In genomic region chr17:17605747-17606083, GRCh38 we compare ENCODE assay signal across 15 cellular contexts. TPM values are rescaled to one million over a fixed set of nuclear protein-coding genes. Genes with fewer than 3 reads are reported as not detected.
DNase-seq lines count a peak whose midpoint lies in the region; ATAC-seq and TF ChIP-seq lines count a peak whose summit lies in the region.
"Had no signal": no experiment of that assay in that cellular context is flagged by ENCODE, and none has a peak within 500 bp of the region (broad histone marks: within the 10 kb centered on the region; RNA-seq: fewer than 3 reads in every experiment).

No MANE protein-coding gene starts in this region.

- TF ChIP-seq CTCF in AG04450 (IDR thresholded peaks at IDR 0.05; ENCODE audit: low read depth, low read length) = no peak
- TF ChIP-seq CTCF in astrocyte of the cerebellum (IDR thresholded peaks at IDR 0.05; ENCODE audit: low read depth, low read length, missing control alignments) = no peak

- DNase-seq in AG04450 (ENCODE audit: low read depth, low spot score) = peak; percentile 16
- DNase-seq in EL = peak; percentile 67
- DNase-seq in astrocyte of the cerebellum (ENCODE audit: low read depth) = peak; percentile 23
- peak; percentile 67 for DNase-seq in iris pigment epithelial cell (ENCODE audit: low read depth)
- DNase-seq in activated CD8-positive, alpha-beta memory T cell treated with anti-CD3 and anti-CD28 coated beads, Interleukin-2, amount 50 U/mL, for 4 hours = no peak
- DNase-seq in SIG-M5 (lab: John Stamatoyannopoulos, UW) = no peak
- DNase-seq: activated CD8-positive, alpha-beta memory T cell treated with anti-CD3 and anti-CD28 coated beads, Interleukin-2, amount 50 U/mL, for 48 hours; C1 segment of cervical spinal cord; H7; NCI-H1092; stimulated activated CD4-positive, alpha-beta T cell treated with anti-CD3 and anti-CD28 coated beads, Interleukin-2, amount 100 ng/mL, for 24 hours had no signal

- H3K27me3 Mint-ChIP-seq in stimulated activated memory B cell treated with anti-CD40 and anti-IgM and Interleukin-4, amounts not matched to agents 10 μg/mL and 1 μg/mL and 100 μg/mL, for 72 hours = peaks cover 15% of the 10 kb centered on the region
- H3K27me3 Mint-ChIP-seq: activated naive CD8-positive, alpha-beta T cell had no signal

- no peaks in the 10 kb centered on the region for H3K4me1 Mint-ChIP-seq in stimulated activated memory B cell treated with anti-CD40 and anti-IgM and Interleukin-4, amounts not matched to agents 10 μg/mL and 1 μg/mL and 100 μg/mL, for 72 hours

- POLR2A ChIA-PET in AG04450 (lab: Yijun Ruan, JAX) = interaction anchor here (1.0 kb wide), 1 partner anchor 14 kb away, joined by 3 read pairs; the partner anchor contains the start of gene PEMT

- H3K4me3 ChIP-seq in AG04450 (ENCODE audit: low read depth, low read length) (no peak overlapping the region), astrocyte of the cerebellum (ENCODE audit: low read depth, low read length) (no peak overlapping the region)
- H3K4me3 ChIP-seq: psoas muscle had no signal

- H3K36me3 Mint-ChIP-seq in stimulated activated memory B cell treated with anti-CD40 and anti-IgM and Interleukin-4, amounts not matched to agents 10 μg/mL and 1 μg/mL and 100 μg/mL, for 72 hours = no peaks in the 10 kb centered on the region
- H3K36me3 Mint-ChIP-seq: activated naive CD8-positive, alpha-beta T cell had no signal

- H3K9me3 Mint-ChIP-seq in stimulated activated memory B cell treated with anti-CD40 and anti-IgM and Interleukin-4, amounts not matched to agents 10 μg/mL and 1 μg/mL and 100 μg/mL, for 72 hours = no peaks in the 10 kb centered on the region

- H3K4me3 Mint-ChIP-seq in stimulated activated memory B cell treated with anti-CD40 and anti-IgM and Interleukin-4, amounts not matched to agents 10 μg/mL and 1 μg/mL and 100 μg/mL, for 72 hours = no peak overlapping the region
- H3K4me3 Mint-ChIP-seq: activated naive CD8-positive, alpha-beta T cell had no signal

- no peaks in the 10 kb centered on the region; the same call in 1 of the 2 replicates for H3K9me3 ChIP-seq in AG04450 (ENCODE audit: control insufficient read depth, insufficient read depth, low read length)
- H3K9me3 ChIP-seq: psoas muscle had no signal

- H3K27ac ChIP-seq in AG04450 (ENCODE audit: low read depth, low read length) = no peak overlapping the region
- H3K27ac ChIP-seq: psoas muscle had no signal

- H3K27ac Mint-ChIP-seq in stimulated activated memory B cell treated with anti-CD40 and anti-IgM and Interleukin-4, amounts not matched to agents 10 μg/mL and 1 μg/mL and 100 μg/mL, for 72 hours = no peak overlapping the region
- H3K27ac Mint-ChIP-seq: activated naive CD8-positive, alpha-beta T cell had no signal

- in situ Hi-C loops in astrocyte of the cerebellum (cut with HindIII; ENCODE audit: low sequenced_read_pairs) = no loop called here

- CTCF ChIA-PET in AG04450 (lab: Charles Lee) = interaction anchor here (0.6 kb wide), 1 partner anchor 15 kb away, joined by 3 read pairs; no protein-coding TSS in a partner anchor

- no peak for ATAC-seq in GM19023 (IDR thresholded peaks at IDR 0.05; ENCODE audit: unreplicated experiment)
- ATAC-seq in stimulated activated memory B cell treated with anti-CD40 and anti-IgM and Interleukin-4, amounts not matched to agents 10 μg/mL and 1 μg/mL and 100 μg/mL, for 72 hours = no peak
- ATAC-seq: psoas muscle had no signal

- no peaks in the 10 kb centered on the region for H3K27me3 ChIP-seq in AG04450 (ENCODE audit: control insufficient read depth, insufficient read depth, low read length)

RNA-seq across cellular contexts. Expression of gene PEMT, which starts 14.2 kb away (rescaled TPM):
- 14.9 and 23.2 TPM in 2 replicates for polyA plus RNA-seq in AG04450 (2011; rRNA removed)
- 11.7 and 15.3 TPM in 2 replicates for polyA minus RNA-seq in AG04450 (2011; rRNA and poly(A)+ RNA removed)

Comparison
In these comparisons a context has a peak if more than half of its experiments do, and no peak if none do; other contexts are left out.
1. DNase-seq: peak in AG04450 (single experiment), EL (single experiment), astrocyte of the cerebellum (single experiment) and iris pigment epithelial cell (single experiment); none in activated CD8-positive, alpha-beta memory T cell treated with anti-CD3 and anti-CD28 coated beads, Interleukin-2, amount 50 U/mL, for 4 hours (single experiment) and SIG-M5 (single experiment).